In the genomic region with DNA sequence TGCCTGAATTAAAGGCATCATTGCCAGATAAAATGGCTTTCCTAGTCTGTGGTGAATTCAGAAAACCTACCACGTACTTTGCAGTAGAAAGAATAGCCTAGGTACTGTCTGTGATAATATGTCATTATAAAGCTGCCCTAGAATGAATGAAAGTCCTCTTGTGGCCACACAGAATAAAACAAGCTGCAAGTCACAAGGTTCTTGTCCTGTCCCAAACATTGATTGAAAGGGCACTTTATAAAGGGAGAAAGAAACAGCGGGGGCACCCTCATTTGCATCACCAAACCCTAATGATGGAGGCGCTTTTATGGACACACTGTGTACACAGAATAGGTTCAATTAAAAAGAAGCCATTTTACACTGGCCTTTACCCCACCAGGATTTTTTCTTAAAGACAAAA, we compare ENCODE assay signal across 29 cellular contexts.
DNase-seq lines count a peak whose midpoint lies in the region; ATAC-seq, FAIRE-seq and TF ChIP-seq lines count a peak whose summit lies in the region.
"Had no signal": no experiment of that assay in that cellular context is flagged by ENCODE, and none has a peak within 500 bp of the region (broad histone marks: within the 10 kb centered on the region; RNA-seq: fewer than 3 reads in every experiment).

No MANE protein-coding gene starts in this region.

- no peaks in the 10 kb centered on the region for H3K36me3 Mint-ChIP-seq in astrocyte (ENCODE audit: low read depth, unreplicated experiment)
- H3K36me3 Mint-ChIP-seq: activated naive CD8-positive, alpha-beta T cell treated with anti-CD3 and anti-CD28 coated beads, Interleukin-2, amount 10 ng/mL, durations not matched to agents 7 days and 5 days; CD4-positive, alpha-beta memory T cell had no signal

- no peaks in the 10 kb centered on the region for H3K79me1 ChIP-seq in neuronal stem cell (ENCODE audit: low read depth, low read length)

- H3K9me3 ChIP-seq in astrocyte (ENCODE audit: insufficient read depth, low read depth, low read length) (no peaks in the 10 kb centered on the region), neuronal stem cell (replicated peaks in 1 of 2; ENCODE audit: control insufficient read depth in 2 of 2, insufficient read depth in 1 of 2, low read depth in 1 of 2, low read length in 2 of 2) (no peaks in the 10 kb centered on the region), heart right ventricle (no peaks in the 10 kb centered on the region)
- H3K9me3 ChIP-seq: gastroesophageal sphincter, left lung, uterus had no signal

- H4K8ac ChIP-seq in neuronal stem cell (ENCODE audit: low read depth, low read length): no peak overlapping the region

- no peak overlapping the region for H3K14ac ChIP-seq in neuronal stem cell (ENCODE audit: low read length)

- H3K23ac ChIP-seq in neuronal stem cell (ENCODE audit: low read depth, low read length, poor library complexity): no peak overlapping the region

- no peaks in the 10 kb centered on the region for H3K79me2 ChIP-seq in astrocyte (ENCODE audit: insufficient read depth, low read length)

- H3K27me3 ChIP-seq in astrocyte (ENCODE audit: insufficient read depth, low read length) (no peaks in the 10 kb centered on the region), neuronal stem cell (ENCODE audit: control insufficient read depth in 3 of 3, insufficient read depth in 3 of 3, low read depth in 1 of 3, low read length in 3 of 3) (peaks cover 0 to 3% (median 0%) of the 10 kb centered on the region in 3 experiments), heart right ventricle (peaks cover 0 to 6% (median 0%) of the 10 kb centered on the region in 7 donors)
- H3K27me3 ChIP-seq: gastroesophageal sphincter, left lung, uterus had no signal

- H3K9me3 Mint-ChIP-seq in astrocyte (ENCODE audit: unreplicated experiment): peaks cover 2% of the 10 kb centered on the region
- H3K9me3 Mint-ChIP-seq: activated CD4-positive, alpha-beta T cell treated with anti-CD3 and anti-CD28 coated beads, Interleukin-2, amount 10 ng/mL, durations not matched to agents 24 days and 14 days; CD4-positive, alpha-beta memory T cell; dendritic cell treated with granulocyte-macrophage colony-stimulating factor and Interleukin-4, amounts not matched to agents 40 ng/mL and 50 ng/mL, for 4 days; stimulated activated naive CD8-positive, alpha-beta T cell treated with anti-CD3 and anti-CD28 coated beads, Interleukin-15, amount 100 ng/mL, for 72 hours had no signal

- ATAC-seq in GM18519 (IDR thresholded peaks at IDR 0.05; ENCODE audit: low FRiP score, unreplicated experiment) (no peak), heart right ventricle (no peak)
- ATAC-seq: gastroesophageal sphincter; HCT116; left lung; stimulated activated naive CD8-positive, alpha-beta T cell treated with anti-CD3 and anti-CD28 coated beads, Interleukin-15, amount 100 ng/mL, for 72 hours had no signal

- H2BK15ac ChIP-seq in neuronal stem cell (ENCODE audit: low read length): no peak overlapping the region

- intact Hi-C loops in heart right ventricle (cut with DNase I): no loop called here

- no peak overlapping the region for H3K4me3 Mint-ChIP-seq in astrocyte (ENCODE audit: unreplicated experiment)
- H3K4me3 Mint-ChIP-seq: activated CD4-positive, alpha-beta T cell treated with anti-CD3 and anti-CD28 coated beads, Interleukin-2, amount 10 ng/mL, durations not matched to agents 24 days and 14 days; activated naive CD8-positive, alpha-beta T cell treated with anti-CD3 and anti-CD28 coated beads, Interleukin-2, amount 10 ng/mL, durations not matched to agents 7 days and 5 days; CD4-positive, alpha-beta memory T cell; dendritic cell treated with granulocyte-macrophage colony-stimulating factor and Interleukin-4, amounts not matched to agents 40 ng/mL and 50 ng/mL, for 4 days; stimulated activated naive CD8-positive, alpha-beta T cell treated with anti-CD3 and anti-CD28 coated beads, Interleukin-15, amount 100 ng/mL, for 72 hours had no signal

- H4K91ac ChIP-seq in neuronal stem cell (ENCODE audit: low read depth, low read length, poor library complexity): no peak overlapping the region

- H3K4me1 Mint-ChIP-seq in astrocyte (ENCODE audit: low read depth, unreplicated experiment): peaks cover 2% of the 10 kb centered on the region
- H3K4me1 Mint-ChIP-seq: activated CD4-positive, alpha-beta T cell treated with anti-CD3 and anti-CD28 coated beads, Interleukin-2, amount 10 ng/mL, durations not matched to agents 24 days and 14 days; activated naive CD8-positive, alpha-beta T cell treated with anti-CD3 and anti-CD28 coated beads, Interleukin-2, amount 10 ng/mL, durations not matched to agents 7 days and 5 days; CD4-positive, alpha-beta memory T cell; stimulated activated naive CD8-positive, alpha-beta T cell treated with anti-CD3 and anti-CD28 coated beads, Interleukin-15, amount 100 ng/mL, for 72 hours had no signal

- TF ChIP-seq CTCF in astrocyte (IDR thresholded peaks at IDR 0.05; ENCODE audit: insufficient read depth, low read depth, low read length) (no peak), heart right ventricle (IDR thresholded peaks at IDR 0.05) (no peak)

- FAIRE-seq in astrocyte (lab: Jason Lieb, UNC): peak; percentile 96
- FAIRE-seq: endometrium, G401.6 had no signal

- H3K27ac ChIP-seq in astrocyte (ENCODE audit: low read depth, low read length) (no peak overlapping the region), neuronal stem cell (replicated peaks; ENCODE audit: low read length) (peak overlapping the region; percentile 90), heart right ventricle (no peak overlapping the region)
- H3K27ac ChIP-seq: gastroesophageal sphincter, left lung, uterus, WERI-Rb-1 had no signal

- no peak overlapping the region for H2BK120ac ChIP-seq in neuronal stem cell (ENCODE audit: low read depth, low read length)

- H3K4me3 ChIP-seq in astrocyte (ENCODE audit: insufficient read depth, low read depth, low read length): no peak overlapping the region
- H3K4me3 ChIP-seq in neuronal stem cell (ENCODE audit: low read length in 2 of 2): no peak overlapping the region
- H3K4me3 ChIP-seq in heart right ventricle: no peak overlapping the region
- H3K4me3 ChIP-seq: gastroesophageal sphincter, left lung, uterus had no signal

- no peak overlapping the region for H3K4me2 ChIP-seq in astrocyte (ENCODE audit: low read length)
- H3K4me2 ChIP-seq in neuronal stem cell (ENCODE audit: insufficient read depth, low read length, poor library complexity, severe bottlenecking): peak overlapping the region; percentile 11

- H2AFZ ChIP-seq in astrocyte (ENCODE audit: low read depth, low read length): no peak overlapping the region
- H2AFZ ChIP-seq in neuronal stem cell (ENCODE audit: low read length): no peak overlapping the region

- H3K36me3 ChIP-seq in astrocyte (ENCODE audit: insufficient read depth, low read length) (no peaks in the 10 kb centered on the region), neuronal stem cell (replicated peaks in 1 of 2; ENCODE audit: control insufficient read depth in 2 of 2, insufficient read depth in 2 of 2, low read length in 2 of 2) (no peaks in the 10 kb centered on the region), heart right ventricle (no peaks in the 10 kb centered on the region)
- H3K36me3 ChIP-seq: gastroesophageal sphincter, left lung, uterus, WERI-Rb-1 had no signal

- H2BK12ac ChIP-seq in neuronal stem cell (ENCODE audit: low read length): no peak overlapping the region

- H3K27me3 Mint-ChIP-seq in astrocyte (ENCODE audit: low read depth, unreplicated experiment): no peaks in the 10 kb centered on the region
- H3K27me3 Mint-ChIP-seq: activated CD4-positive, alpha-beta T cell treated with anti-CD3 and anti-CD28 coated beads, Interleukin-2, amount 10 ng/mL, durations not matched to agents 24 days and 14 days; activated naive CD8-positive, alpha-beta T cell treated with anti-CD3 and anti-CD28 coated beads, Interleukin-2, amount 10 ng/mL, durations not matched to agents 7 days and 5 days; CD4-positive, alpha-beta memory T cell; dendritic cell treated with granulocyte-macrophage colony-stimulating factor and Interleukin-4, amounts not matched to agents 40 ng/mL and 50 ng/mL, for 4 days; stimulated activated naive CD8-positive, alpha-beta T cell treated with anti-CD3 and anti-CD28 coated beads, Interleukin-15, amount 100 ng/mL, for 72 hours had no signal

- no peak overlapping the region for H2AK5ac ChIP-seq in neuronal stem cell (ENCODE audit: low read depth, low read length)

- H3K4me1 ChIP-seq in astrocyte (ENCODE audit: insufficient read depth, low read length) (no peaks in the 10 kb centered on the region), neuronal stem cell (ENCODE audit: control insufficient read depth in 2 of 2, insufficient read depth in 1 of 2, low read depth in 1 of 2, low read length in 2 of 2) (peaks cover 0 to 4% of the 10 kb centered on the region in 2 donors), heart right ventricle (no peaks in the 10 kb centered on the region)
- H3K4me1 ChIP-seq: gastroesophageal sphincter, left lung, uterus had no signal

- DNase-seq in DMS53 (lab: John Stamatoyannopoulos, UW) (peak; percentile 1), DMS53 treated with DMSO at 0.1 percent for 48 hours (lab: John Stamatoyannopoulos, UW; ENCODE audit: unreplicated experiment) (no peak), NCI-H1930 (lab: John Stamatoyannopoulos, UW) (peak; percentile 21 to 55), astrocyte (ENCODE audit: low read depth) (no peak), neuronal stem cell (ENCODE audit: low spot score) (no peak), heart right ventricle (no peak), SHP77 (lab: John Stamatoyannopoulos, UW) (no peak)
- DNase-seq: 8988T; activated CD4-positive, alpha-beta T cell treated with anti-CD3 and anti-CD28 coated beads, Interleukin-2, amount 10 ng/mL, durations not matched to agents 24 days and 14 days; activated gamma-delta T cell; activated naive CD8-positive, alpha-beta T cell treated with anti-CD3 and anti-CD28 coated beads, Interleukin-2, amount 10 ng/mL, durations not matched to agents 7 days and 5 days; activated T-cell treated with anti-CD3 and anti-CD28 coated beads, Interleukin-2, amount 50 U/mL, for 1 hour; caudate nucleus; CD4-positive, alpha-beta memory T cell; DMS153; left lung; NCI-H146; NCI-H526; nucleus accumbens; stimulated activated CD8-positive, alpha-beta memory T cell treated with anti-CD3 and anti-CD28 coated beads, Interleukin-4, amount 100 ng/mL, for 48 hours; stimulated activated naive CD8-positive, alpha-beta T cell treated with anti-CD3 and anti-CD28 coated beads, Interleukin-15, amount 100 ng/mL, for 72 hours; uterus; WERI-Rb-1 had no signal

- H3K9ac ChIP-seq in astrocyte (ENCODE audit: low read length) (no peak overlapping the region), neuronal stem cell (ENCODE audit: low read depth, low read length, poor library complexity) (no peak overlapping the region)

- WGBS in neuronal stem cell (ENCODE audit: extremely low coverage in 2 of 2, insufficient read length in 2 of 2, insufficient replicate concordance in 1 of 2), 2 donors: no CpG with 5 or more reads among the region's 3 CpGs
- WGBS in heart right ventricle, 2 donors: 72 to 82% methylated on average over 3 of the region's 3 CpGs

- no peaks in the 10 kb centered on the region for H4K20me1 ChIP-seq in astrocyte (ENCODE audit: insufficient read depth, low read length)

- no peak overlapping the region for H3K18ac ChIP-seq in neuronal stem cell (ENCODE audit: low read length)

- H3K4ac ChIP-seq in neuronal stem cell (ENCODE audit: low read length): no peak overlapping the region

- H2BK5ac ChIP-seq in neuronal stem cell (ENCODE audit: low read length): no peak overlapping the region

- H3K27ac Mint-ChIP-seq in astrocyte (ENCODE audit: unreplicated experiment): no peak overlapping the region
- H3K27ac Mint-ChIP-seq: activated CD4-positive, alpha-beta T cell treated with anti-CD3 and anti-CD28 coated beads, Interleukin-2, amount 10 ng/mL, durations not matched to agents 24 days and 14 days; activated naive CD8-positive, alpha-beta T cell treated with anti-CD3 and anti-CD28 coated beads, Interleukin-2, amount 10 ng/mL, durations not matched to agents 7 days and 5 days; CD4-positive, alpha-beta memory T cell; dendritic cell treated with granulocyte-macrophage colony-stimulating factor and Interleukin-4, amounts not matched to agents 40 ng/mL and 50 ng/mL, for 4 days; stimulated activated naive CD8-positive, alpha-beta T cell treated with anti-CD3 and anti-CD28 coated beads, Interleukin-15, amount 100 ng/mL, for 72 hours had no signal

Comparison
In these comparisons a context has a peak if more than half of its experiments do, and no peak if none do; other contexts are left out.
1. DNase-seq: peak in DMS53 (single experiment) and NCI-H1930 (2 of 2); none in DMS53 treated with DMSO at 0.1 percent for 48 hours (single experiment), astrocyte (single experiment), neuronal stem cell (single experiment), heart right ventricle (0 of 2) and SHP77 (0 of 2).